1 cellular context compared by ENCODE assay signal in genomic region chr17:48134912-48135480, GRCh38.
TF ChIP-seq lines count a peak whose summit lies in the region.

No MANE protein-coding gene starts in this region.

TF ChIP-seq in GM23338, 12 proteins besides CTCF, POLR2A, EP300 and RAD21 (continued from another document):
- TF ChIP-seq ZNF462 (CRISPR knock-in tag; IDR thresholded peaks at IDR 0.05) (no peak), ZNF331 (CRISPR knock-in tag; IDR thresholded peaks at IDR 0.05; ENCODE audit: low read depth) (no peak), REST (IDR thresholded peaks at IDR 0.05; ENCODE audit: unreplicated experiment) (no peak), JUNB (IDR thresholded peaks at IDR 0.05; ENCODE audit: unreplicated experiment) (no peak), NANOG (IDR thresholded peaks at IDR 0.05; ENCODE audit: borderline replicate concordance) (no peak), CREB1 (CRISPR knock-in tag; IDR thresholded peaks at IDR 0.05; ENCODE audit: low read depth) (no peak), POLR2AphosphoS5 (IDR thresholded peaks at IDR 0.05; ENCODE audit: low read depth) (no peak), STAT1 (IDR thresholded peaks at IDR 0.05; ENCODE audit: unreplicated experiment) (no peak), EZH2phosphoT487 (IDR thresholded peaks at IDR 0.05; ENCODE audit: unreplicated experiment) (no peak), ZNF114 (CRISPR knock-in tag; IDR thresholded peaks at IDR 0.05) (no peak)
TF ChIP-seq in GM23338: peak in this region for 0.
